In the genomic region with DNA sequence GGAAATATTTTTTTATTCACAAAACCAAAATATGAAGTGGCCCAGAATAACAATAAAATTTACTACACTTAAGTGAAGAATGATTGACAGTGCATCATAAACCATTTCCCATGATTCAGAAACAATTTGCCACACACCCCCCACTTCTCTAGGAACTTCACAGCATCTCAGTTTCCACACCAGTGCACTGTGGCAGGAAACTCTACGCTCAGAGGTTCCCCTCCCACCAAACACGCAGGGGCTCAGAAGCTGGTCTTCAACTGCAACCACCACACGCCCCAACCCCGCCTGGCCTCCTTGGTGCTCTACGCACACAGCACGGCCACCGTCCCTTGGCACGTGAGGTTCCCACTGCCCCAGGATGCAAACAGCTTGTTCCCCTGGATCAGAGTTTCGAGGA, we compare ENCODE assay signal across 18 cellular contexts.
DNase-seq lines count a peak whose midpoint lies in the region; ATAC-seq, FAIRE-seq and TF ChIP-seq lines count a peak whose summit lies in the region.
"Had no signal": no experiment of that assay in that cellular context is flagged by ENCODE, and none has a peak within 500 bp of the region (broad histone marks: within the 10 kb centered on the region; RNA-seq: fewer than 3 reads in every experiment).

No MANE protein-coding gene starts in this region.

- H3K9me3 Mint-ChIP-seq in activated naive CD8-positive, alpha-beta T cell treated with anti-CD3 and anti-CD28 coated beads, Interleukin-2, amount 10 ng/mL, durations not matched to agents 7 days and 5 days, result no peaks in the 10 kb centered on the region
- no peaks in the 10 kb centered on the region for H3K9me3 Mint-ChIP-seq in activated naive CD8-positive, alpha-beta T cell treated with anti-CD3 and anti-CD28 coated beads for 36 hours
- H3K9me3 Mint-ChIP-seq in natural killer cell, result no peaks in the 10 kb centered on the region

- H3K4me1 Mint-ChIP-seq in activated naive CD8-positive, alpha-beta T cell treated with anti-CD3 and anti-CD28 coated beads, Interleukin-2, amount 10 ng/mL, durations not matched to agents 7 days and 5 days, result peaks cover 6% of the 10 kb centered on the region
- peaks cover 5% of the 10 kb centered on the region for H3K4me1 Mint-ChIP-seq in activated naive CD8-positive, alpha-beta T cell treated with anti-CD3 and anti-CD28 coated beads for 36 hours
- H3K4me1 Mint-ChIP-seq in natural killer cell, result peaks cover 5 to 12% of the 10 kb centered on the region in 2 donors

- no peak for TF ChIP-seq EP300 in transverse colon (IDR thresholded peaks at IDR 0.05; ENCODE audit: low read depth)

- H3K27ac ChIP-seq in transverse colon (no peak overlapping the region), pancreas (no peak overlapping the region)
- H3K27ac ChIP-seq: ovary had no signal

- H3K9me3 ChIP-seq in transverse colon, result no peaks in the 10 kb centered on the region
- H3K9me3 ChIP-seq in pancreas, result no peaks in the 10 kb centered on the region
- H3K9me3 ChIP-seq: ovary had no signal

- H3K36me3 Mint-ChIP-seq in activated naive CD8-positive, alpha-beta T cell treated with anti-CD3 and anti-CD28 coated beads, Interleukin-2, amount 10 ng/mL, durations not matched to agents 7 days and 5 days, result no peaks in the 10 kb centered on the region
- no peaks in the 10 kb centered on the region for H3K36me3 Mint-ChIP-seq in activated naive CD8-positive, alpha-beta T cell treated with anti-CD3 and anti-CD28 coated beads for 36 hours
- H3K36me3 Mint-ChIP-seq in natural killer cell, result no peaks in the 10 kb centered on the region

- TF ChIP-seq POLR2A in transverse colon (IDR thresholded peaks at IDR 0.05), result no peak

- no peaks in the 10 kb centered on the region for H3K27me3 ChIP-seq in transverse colon
- no peaks in the 10 kb centered on the region for H3K27me3 ChIP-seq in pancreas
- H3K27me3 ChIP-seq: ovary had no signal

- no peak overlapping the region for H3K27ac Mint-ChIP-seq in activated naive CD8-positive, alpha-beta T cell treated with anti-CD3 and anti-CD28 coated beads, Interleukin-2, amount 10 ng/mL, durations not matched to agents 7 days and 5 days
- no peak overlapping the region for H3K27ac Mint-ChIP-seq in activated naive CD8-positive, alpha-beta T cell treated with anti-CD3 and anti-CD28 coated beads for 36 hours
- H3K27ac Mint-ChIP-seq in natural killer cell, result peak overlapping the region; percentile 80 to 82

- H3K4me1 ChIP-seq in transverse colon, result no peaks in the 10 kb centered on the region
- no peaks in the 10 kb centered on the region for H3K4me1 ChIP-seq in pancreas

- no peak for TF ChIP-seq CTCF in natural killer cell (IDR thresholded peaks at IDR 0.05)
- TF ChIP-seq CTCF in transverse colon (IDR thresholded peaks at IDR 0.05), result no peak
- no peak for TF ChIP-seq CTCF in pancreas (IDR thresholded peaks at IDR 0.05)

- POLR2A ChIA-PET in activated naive CD8-positive, alpha-beta T cell treated with anti-CD3 and anti-CD28 coated beads, Interleukin-2, amount 10 ng/mL, durations not matched to agents 7 days and 5 days (lab: Charles Lee), result no interaction called here

- H3K4me3 ChIP-seq in transverse colon (no peak overlapping the region), pancreas (no peak overlapping the region)
- H3K4me3 ChIP-seq: ovary had no signal

- H3K4me3 Mint-ChIP-seq in activated naive CD8-positive, alpha-beta T cell treated with anti-CD3 and anti-CD28 coated beads, Interleukin-2, amount 10 ng/mL, durations not matched to agents 7 days and 5 days, result no peak overlapping the region
- H3K4me3 Mint-ChIP-seq in activated naive CD8-positive, alpha-beta T cell treated with anti-CD3 and anti-CD28 coated beads for 36 hours, result no peak overlapping the region
- peak overlapping the region; percentile 35 for H3K4me3 Mint-ChIP-seq in natural killer cell

- no peak for FAIRE-seq in pancreas (lab: Jason Lieb, UNC)
- FAIRE-seq: H54, small intestine had no signal

- no peak for ATAC-seq in activated naive CD8-positive, alpha-beta T cell treated with anti-CD3 and anti-CD28 coated beads, Interleukin-2, amount 10 ng/mL, durations not matched to agents 7 days and 5 days (ENCODE audit: low read depth)
- ATAC-seq in natural killer cell (peak; percentile 74 to 91 (median 85)), pancreas (no peak)
- ATAC-seq: activated CD4-positive, CD25-positive, alpha-beta regulatory T cell treated with anti-CD3 and anti-CD28 coated beads, Interleukin-2, amount 50 U/mL, for 24 hours had no signal

- H3K27me3 Mint-ChIP-seq in activated naive CD8-positive, alpha-beta T cell treated with anti-CD3 and anti-CD28 coated beads, Interleukin-2, amount 10 ng/mL, durations not matched to agents 7 days and 5 days, result no peaks in the 10 kb centered on the region
- H3K27me3 Mint-ChIP-seq in activated naive CD8-positive, alpha-beta T cell treated with anti-CD3 and anti-CD28 coated beads for 36 hours, result no peaks in the 10 kb centered on the region
- H3K27me3 Mint-ChIP-seq in natural killer cell (ENCODE audit: low read depth in 2 of 2), result no peaks in the 10 kb centered on the region

- in situ Hi-C loops in transverse colon (cut with MboI; ENCODE audit: low pct_ligation_motif_present in 1 of 4, low pct_unique_long_range_greater_than_20kb in 1 of 4, low sequenced_read_pairs in 3 of 4), result no loop called here

- intact Hi-C loops in natural killer cell (cut with micrococcal nuclease), result loop anchor here (1.0 to 2.0 kb wide), 3 partner anchors 58 to 134 kb away; no protein-coding TSS in a partner anchor
- intact Hi-C loops in transverse colon (cut with DNase I; ENCODE audit: low total_unique reads), result no loop called here
- intact Hi-C loops in pancreas (cut with DNase I), result no loop called here

- WGBS in transverse colon (ENCODE audit: low coverage in 1 of 2), 2 donors, result 77% methylated on average over 9 of the region's 9 CpGs; no CpG with 5 or more reads in 1 of the 2 donors
- WGBS in pancreas, 2 donors, result 90 to 91% methylated on average over 9 of the region's 9 CpGs

- peak; percentile 20 for DNase-seq in activated naive CD8-positive, alpha-beta T cell treated with anti-CD3 and anti-CD28 coated beads, Interleukin-2, amount 10 ng/mL, durations not matched to agents 7 days and 5 days
- DNase-seq in activated naive CD8-positive, alpha-beta T cell treated with anti-CD3 and anti-CD28 coated beads for 36 hours, result no peak
- peak; percentile 31 for DNase-seq in activated gamma-delta T cell treated with anti-CD3 and anti-CD28 coated beads, Interleukin-2, amount 50 U/mL, for 16 hours (ENCODE audit: low read depth)
- peak; percentile 30 for DNase-seq in natural killer cell
- DNase-seq in transverse colon, result peak; percentile 5
- no peak for DNase-seq in pancreas
- no peak for DNase-seq in stimulated activated CD4-positive, alpha-beta T cell treated with anti-CD3 and anti-CD28 coated beads, Interleukin-4, amount 100 ng/mL, for 4 hours
- no peak for DNase-seq in NCI-H1436 (lab: John Stamatoyannopoulos, UW)
- DNase-seq: amniotic stem cell, caudate nucleus, COR-L47, hypothalamus, SHP77 treated with DMSO at 0.1 percent for 48 hours, small intestine, T-helper 2 cell had no signal

- H3K36me3 ChIP-seq in transverse colon (no peaks in the 10 kb centered on the region), pancreas (no peaks in the 10 kb centered on the region)
- H3K36me3 ChIP-seq: ovary had no signal

Comparison
In these comparisons a context has a peak if more than half of its experiments do, and no peak if none do; other contexts are left out.
1. DNase-seq: peak in activated naive CD8-positive, alpha-beta T cell treated with anti-CD3 and anti-CD28 coated beads, Interleukin-2, amount 10 ng/mL, durations not matched to agents 7 days and 5 days (single experiment), activated gamma-delta T cell treated with anti-CD3 and anti-CD28 coated beads, Interleukin-2, amount 50 U/mL, for 16 hours (single experiment), natural killer cell (single experiment) and transverse colon (single experiment); none in activated naive CD8-positive, alpha-beta T cell treated with anti-CD3 and anti-CD28 coated beads for 36 hours (single experiment), pancreas (0 of 6), stimulated activated CD4-positive, alpha-beta T cell treated with anti-CD3 and anti-CD28 coated beads, Interleukin-4, amount 100 ng/mL, for 4 hours (0 of 2) and NCI-H1436 (single experiment).
2. ATAC-seq: peak in natural killer cell (3 of 3); none in activated naive CD8-positive, alpha-beta T cell treated with anti-CD3 and anti-CD28 coated beads, Interleukin-2, amount 10 ng/mL, durations not matched to agents 7 days and 5 days (single experiment) and pancreas (0 of 4).
3. H3K27ac Mint-ChIP-seq: peak in natural killer cell (2 of 2); none in activated naive CD8-positive, alpha-beta T cell treated with anti-CD3 and anti-CD28 coated beads, Interleukin-2, amount 10 ng/mL, durations not matched to agents 7 days and 5 days (single experiment) and activated naive CD8-positive, alpha-beta T cell treated with anti-CD3 and anti-CD28 coated beads for 36 hours (single experiment).